Comparison of ENCODE assay signal across 8 cellular contexts in genomic region chr15:52295421-52295991, GRCh38. TPM values are rescaled to one million over a fixed set of nuclear protein-coding genes. Genes with fewer than 3 reads are reported as not detected.
DNase-seq lines count a peak whose midpoint lies in the region; ATAC-seq and TF ChIP-seq lines count a peak whose summit lies in the region.

Gene MYO5C, minus strand, starts transcription at chr15:52295804. Its CDS starts 168 bp downstream, at chr15:52295636.

- H3K4me1 ChIP-seq in esophagus muscularis mucosa (peaks cover 6 to 19% (median 15%) of the 10 kb centered on the region in 4 donors), muscle layer of duodenum (ENCODE audit: control insufficient read depth in 1 of 2, insufficient read depth in 2 of 2, low read length in 2 of 2) (peaks cover 0 to 13% of the 10 kb centered on the region in 2 donors)

- DNase-seq in DMS 273 treated with DMSO at 0.1 percent for 48 hours (lab: John Stamatoyannopoulos, UW) (peak; percentile 79), KBM-7 (peak; percentile 75), SK-N-MC (ENCODE audit: low read depth, low spot score) (no peak), esophagus muscularis mucosa (ENCODE audit: extremely low spot score) (no peak)
- no peak for DNase-seq in activated effector memory CD4-positive, alpha-beta T cell treated with Interleukin-2 at 50 U/mL for 16 hours

- no peak for TF ChIP-seq POLR2A in esophagus muscularis mucosa (IDR thresholded peaks at IDR 0.05; ENCODE audit: low read depth)

- no peak within 1 kb of the TSS for H3K9ac ChIP-seq in SK-N-MC (ENCODE audit: insufficient read length)

- H3K9me3 ChIP-seq in SK-N-MC (ENCODE audit: low read depth, low read length): no peaks in the 10 kb centered on the region
- no peaks in the 10 kb centered on the region for H3K9me3 ChIP-seq in esophagus muscularis mucosa
- no peaks in the 10 kb centered on the region for H3K9me3 ChIP-seq in muscle layer of duodenum (ENCODE audit: control insufficient read depth in 1 of 2, low read length in 2 of 2)

- H3K36me3 ChIP-seq in SK-N-MC (ENCODE audit: insufficient read depth, low read length) (no peaks in the 10 kb centered on the region), esophagus muscularis mucosa (no peaks in the 10 kb centered on the region), muscle layer of duodenum (ENCODE audit: control insufficient read depth in 1 of 2, insufficient read depth in 2 of 2, low read length in 2 of 2) (no peaks in the 10 kb centered on the region)

- intact Hi-C loops in esophagus muscularis mucosa (cut with DNase I): no loop called here

- H3K27ac ChIP-seq in SK-N-MC (no peak within 1 kb of the TSS), esophagus muscularis mucosa (replicated peaks in 1 of 4) (peak within 1 kb of the TSS; percentile 54 to 77 (median 66)), muscle layer of duodenum (ENCODE audit: low read length) (no peak within 1 kb of the TSS)

- in situ Hi-C loops in KBM-7 (cut with MboI; ENCODE audit: low pct_unique_long_range_greater_than_20kb, low sequenced_read_pairs): no loop called here

- ATAC-seq in HG02884 (IDR thresholded peaks at IDR 0.05; ENCODE audit: unreplicated experiment) (no peak), HG02642 (IDR thresholded peaks at IDR 0.05; ENCODE audit: poor library complexity, unreplicated experiment) (no peak)

- WGBS in esophagus muscularis mucosa: 2% methylated on average over 14 of the region's 65 CpGs

- no peak for TF ChIP-seq EP300 in esophagus muscularis mucosa (IDR thresholded peaks at IDR 0.05)

- TF ChIP-seq CTCF in esophagus muscularis mucosa (IDR thresholded peaks at IDR 0.05): no peak

- peaks cover 0 to 30% (median 4%) of the 10 kb centered on the region in 4 donors for H3K27me3 ChIP-seq in esophagus muscularis mucosa
- peaks cover 7% of the 10 kb centered on the region for H3K27me3 ChIP-seq in muscle layer of duodenum (ENCODE audit: low read depth, low read length)

- H3K4me3 ChIP-seq in SK-N-MC (peak within 1 kb of the TSS; percentile 38), esophagus muscularis mucosa (peak within 1 kb of the TSS; percentile 54 to 65 (median 58)), muscle layer of duodenum (ENCODE audit: low read depth in 1 of 2, low read length in 2 of 2) (peak within 1 kb of the TSS; percentile 37 to 65)

RNA-seq across cellular contexts. Expression of gene MYO5C, which starts in this region (rescaled TPM):
- 10 to 100 TPM in 2 of 4 donors, 1 to 10 TPM in 2; 3.7 to 12.4 (median 7.6) TPM for total RNA-seq in esophagus muscularis mucosa

Comparison
In these comparisons a context has a peak if more than half of its experiments do, and no peak if none do; other contexts are left out.
1. DNase-seq: peak in DMS 273 treated with DMSO at 0.1 percent for 48 hours (single experiment) and KBM-7 (single experiment); none in SK-N-MC (single experiment), esophagus muscularis mucosa (single experiment) and activated effector memory CD4-positive, alpha-beta T cell treated with Interleukin-2 at 50 U/mL for 16 hours (single experiment).
2. H3K27ac ChIP-seq: peak in esophagus muscularis mucosa (4 of 4); none in SK-N-MC (single experiment) and muscle layer of duodenum (single experiment).
3. Peak in every context shown above with its lines, with median percentiles within 50 percentile points of each other: H3K4me3 ChIP-seq.